ENCODE assay signal across 1 cellular context in the genomic region with DNA sequence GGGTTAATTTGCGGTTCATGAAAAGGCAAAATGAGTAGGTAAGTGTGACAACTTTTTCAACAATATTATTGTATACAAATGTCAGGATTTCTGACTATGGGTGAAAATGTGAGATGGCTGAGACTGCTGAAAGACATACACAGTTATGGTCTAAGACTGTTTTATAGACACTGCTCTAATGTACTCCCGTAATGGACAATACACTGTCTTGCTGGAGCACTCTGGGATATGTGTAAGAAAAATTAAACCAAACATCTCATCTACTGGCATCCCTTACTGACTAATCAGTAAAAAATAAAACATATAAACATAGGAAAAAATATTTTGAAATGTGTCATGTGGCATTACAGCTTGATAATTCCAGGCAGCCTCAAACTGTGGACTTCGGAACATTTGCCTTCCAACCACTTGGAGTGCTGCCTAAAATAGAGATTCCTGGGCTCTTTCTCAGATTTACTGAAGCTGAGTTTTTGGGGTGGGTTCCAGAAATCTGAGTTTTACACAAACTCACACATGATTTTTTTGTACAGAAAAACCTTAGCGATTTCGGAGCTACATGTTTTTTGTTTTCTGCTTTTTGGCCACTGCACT.
A peak's percentile ranks its signal among the peaks of the same experiment; 100 is the strongest.
TF ChIP-seq lines count a peak whose summit lies in the region.

No MANE protein-coding gene starts in this region.

TF ChIP-seq in liver, 16 proteins besides CTCF, POLR2A, EP300 and RAD21 (continued from another document):
- TF ChIP-seq, protein P1, sequence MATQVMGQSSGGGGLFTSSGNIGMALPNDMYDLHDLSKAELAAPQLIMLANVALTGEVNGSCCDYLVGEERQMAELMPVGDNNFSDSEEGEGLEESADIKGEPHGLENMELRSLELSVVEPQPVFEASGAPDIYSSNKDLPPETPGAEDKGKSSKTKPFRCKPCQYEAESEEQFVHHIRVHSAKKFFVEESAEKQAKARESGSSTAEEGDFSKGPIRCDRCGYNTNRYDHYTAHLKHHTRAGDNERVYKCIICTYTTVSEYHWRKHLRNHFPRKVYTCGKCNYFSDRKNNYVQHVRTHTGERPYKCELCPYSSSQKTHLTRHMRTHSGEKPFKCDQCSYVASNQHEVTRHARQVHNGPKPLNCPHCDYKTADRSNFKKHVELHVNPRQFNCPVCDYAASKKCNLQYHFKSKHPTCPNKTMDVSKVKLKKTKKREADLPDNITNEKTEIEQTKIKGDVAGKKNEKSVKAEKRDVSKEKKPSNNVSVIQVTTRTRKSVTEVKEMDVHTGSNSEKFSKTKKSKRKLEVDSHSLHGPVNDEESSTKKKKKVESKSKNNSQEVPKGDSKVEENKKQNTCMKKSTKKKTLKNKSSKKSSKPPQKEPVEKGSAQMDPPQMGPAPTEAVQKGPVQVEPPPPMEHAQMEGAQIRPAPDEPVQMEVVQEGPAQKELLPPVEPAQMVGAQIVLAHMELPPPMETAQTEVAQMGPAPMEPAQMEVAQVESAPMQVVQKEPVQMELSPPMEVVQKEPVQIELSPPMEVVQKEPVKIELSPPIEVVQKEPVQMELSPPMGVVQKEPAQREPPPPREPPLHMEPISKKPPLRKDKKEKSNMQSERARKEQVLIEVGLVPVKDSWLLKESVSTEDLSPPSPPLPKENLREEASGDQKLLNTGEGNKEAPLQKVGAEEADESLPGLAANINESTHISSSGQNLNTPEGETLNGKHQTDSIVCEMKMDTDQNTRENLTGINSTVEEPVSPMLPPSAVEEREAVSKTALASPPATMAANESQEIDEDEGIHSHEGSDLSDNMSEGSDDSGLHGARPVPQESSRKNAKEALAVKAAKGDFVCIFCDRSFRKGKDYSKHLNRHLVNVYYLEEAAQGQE (IDR thresholded peaks at IDR 0.05): peak; percentile 83
- TF ChIP-seq, protein P2, sequence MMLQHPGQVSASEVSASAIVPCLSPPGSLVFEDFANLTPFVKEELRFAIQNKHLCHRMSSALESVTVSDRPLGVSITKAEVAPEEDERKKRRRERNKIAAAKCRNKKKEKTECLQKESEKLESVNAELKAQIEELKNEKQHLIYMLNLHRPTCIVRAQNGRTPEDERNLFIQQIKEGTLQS (IDR thresholded peaks at IDR 0.05): no peak
- TF ChIP-seq FOXA2 (IDR thresholded peaks at IDR 0.05) (peak; percentile 23), GABPA (IDR thresholded peaks at IDR 0.05 in 1 of 2, conservative IDR thresholded peaks at IDR 0.05 in 1 of 2) (no peak), JUND (IDR thresholded peaks at IDR 0.05) (peak; percentile 48 to 74), HNF4G (IDR thresholded peaks at IDR 0.05) (peak; percentile 55), EGR1 (IDR thresholded peaks at IDR 0.05; ENCODE audit: low read depth in 2 of 2) (peak in 1 of 2 donors; percentile 51), RXRA (IDR thresholded peaks at IDR 0.05) (peak; percentile 30 to 76), YY1 (IDR thresholded peaks at IDR 0.05) (peak; percentile 39), TAF1 (conservative IDR thresholded peaks at IDR 0.05) (no peak), FOXA1 (IDR thresholded peaks at IDR 0.05) (no peak), NR2F2 (IDR thresholded peaks at IDR 0.05) (no peak)
- TF ChIP-seq, protein P3, sequence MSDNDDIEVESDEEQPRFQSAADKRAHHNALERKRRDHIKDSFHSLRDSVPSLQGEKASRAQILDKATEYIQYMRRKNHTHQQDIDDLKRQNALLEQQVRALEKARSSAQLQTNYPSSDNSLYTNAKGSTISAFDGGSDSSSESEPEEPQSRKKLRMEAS (IDR thresholded peaks at IDR 0.05): peak; percentile 45
TF ChIP-seq in liver: peak in this region for 11.
